In the genomic region with DNA sequence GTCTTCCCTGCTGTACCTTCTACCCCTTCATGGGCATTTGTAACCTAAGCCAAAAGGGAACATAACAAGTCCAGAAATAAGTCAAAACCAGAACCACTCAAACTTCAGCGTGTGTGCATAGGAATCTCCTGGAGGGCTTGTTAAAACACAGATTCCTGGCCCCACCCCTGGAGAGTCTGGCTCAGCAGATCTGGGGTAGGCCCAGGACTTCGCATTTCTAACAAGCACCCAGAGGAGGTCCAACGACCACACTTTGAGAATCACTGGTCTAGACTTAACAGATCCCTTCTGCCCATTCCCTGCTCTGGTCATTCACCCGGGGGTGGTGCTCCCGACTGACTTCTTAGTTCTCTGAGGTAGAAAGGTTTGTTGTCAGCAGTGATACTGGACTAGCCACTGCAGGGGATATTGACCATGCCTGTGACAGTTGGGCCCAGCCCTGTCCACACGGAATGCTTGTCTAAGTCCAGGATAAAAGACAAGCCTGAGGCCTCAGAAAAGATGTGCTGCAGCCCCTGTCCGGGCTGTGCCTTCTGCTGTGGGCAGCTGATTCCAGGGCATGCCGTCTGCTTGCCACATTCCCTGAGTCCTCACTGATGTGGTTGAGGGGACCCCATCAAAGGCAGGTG, we compare ENCODE assay signal across 16 cellular contexts.
DNase-seq lines count a peak whose midpoint lies in the region; ATAC-seq, FAIRE-seq and TF ChIP-seq lines count a peak whose summit lies in the region.
"Had no signal": no experiment of that assay in that cellular context is flagged by ENCODE, and none has a peak within 500 bp of the region (broad histone marks: within the 10 kb centered on the region; RNA-seq: fewer than 3 reads in every experiment).

No MANE protein-coding gene starts in this region.

- H2BK12ac ChIP-seq in neuronal stem cell (ENCODE audit: low read length): no peak overlapping the region

- H3K4me2 ChIP-seq in HepG2 (ENCODE audit: low read depth, low read length) (no peak overlapping the region), neuronal stem cell (ENCODE audit: insufficient read depth, low read length, poor library complexity, severe bottlenecking) (no peak overlapping the region)

- H3K4me3 ChIP-seq in HepG2 (replicated peaks in 1 of 3; ENCODE audit: insufficient read depth in 1 of 3, low read depth in 2 of 3, low read length in 3 of 3) (no peak overlapping the region), right lobe of liver (no peak overlapping the region), neuronal stem cell (ENCODE audit: low read length in 2 of 2) (no peak overlapping the region)
- H3K4me3 ChIP-seq: Peyer's patch, SJCRH30 had no signal

- H3K27me3 ChIP-seq in HepG2 (ENCODE audit: control insufficient read depth in 1 of 2, insufficient read depth in 2 of 2, low read length in 2 of 2) (no peaks in the 10 kb centered on the region), right lobe of liver (no peaks in the 10 kb centered on the region), neuronal stem cell (ENCODE audit: control insufficient read depth in 3 of 3, insufficient read depth in 3 of 3, low read depth in 1 of 3, low read length in 3 of 3) (no peaks in the 10 kb centered on the region)
- H3K27me3 ChIP-seq: Peyer's patch, SJCRH30 had no signal

- no peak for FAIRE-seq in HepG2 (lab: Jason Lieb, UNC)

- H3K9me3 ChIP-seq in HepG2 (ENCODE audit: low read length) (no peaks in the 10 kb centered on the region), right lobe of liver (no peaks in the 10 kb centered on the region), T-helper 17 cell (ENCODE audit: control insufficient read depth, low read length, poor library complexity, severe bottlenecking) (no peaks in the 10 kb centered on the region), neuronal stem cell (replicated peaks in 1 of 2; ENCODE audit: control insufficient read depth in 2 of 2, insufficient read depth in 1 of 2, low read depth in 1 of 2, low read length in 2 of 2) (no peaks in the 10 kb centered on the region)
- H3K9me3 ChIP-seq: Peyer's patch, SJCRH30 had no signal

- no peaks in the 10 kb centered on the region; the same call in 1 of the 2 replicates for H4K20me1 ChIP-seq in HepG2 (ENCODE audit: insufficient read depth, low read length)

- POLR2A ChIA-PET in HepG2 (lab: Yijun Ruan, JAX): interaction anchor here (1.0 to 2.7 kb wide), 5 partner anchors 8 to 67 kb away, joined by 3 to 41 read pairs (median 8); no protein-coding TSS in a partner anchor

- H2AK5ac ChIP-seq in neuronal stem cell (ENCODE audit: low read depth, low read length): no peak overlapping the region

- no peak overlapping the region for H3K4me3 Mint-ChIP-seq in T-helper 17 cell
- H3K4me3 Mint-ChIP-seq: IgD-negative memory B cell had no signal

- TF ChIP-seq POLR2A in HepG2 (IDR thresholded peaks at IDR 0.05; ENCODE audit: insufficient read depth in 1 of 2, low read depth in 2 of 2, low read length in 2 of 2) (no peak), right lobe of liver (IDR thresholded peaks at IDR 0.05) (no peak)

- TF ChIP-seq CTCF in HepG2 (CRISPR knock-in tag; IDR thresholded peaks at IDR 0.05) (no peak), right lobe of liver (IDR thresholded peaks at IDR 0.05) (no peak)

- H4K91ac ChIP-seq in neuronal stem cell (ENCODE audit: low read depth, low read length, poor library complexity): no peak overlapping the region

- H3K9ac ChIP-seq in HepG2 (ENCODE audit: insufficient read depth, low read depth, low read length) (no peak overlapping the region), neuronal stem cell (ENCODE audit: low read depth, low read length, poor library complexity) (peak overlapping the region; percentile 2)

- H3K36me3 ChIP-seq in HepG2 (replicated peaks in 1 of 2; ENCODE audit: control insufficient read depth in 1 of 2, insufficient read depth in 2 of 2, low read length in 2 of 2) (peaks cover 45 to 82% of the 10 kb centered on the region in 2 experiments), right lobe of liver (no peaks in the 10 kb centered on the region), neuronal stem cell (replicated peaks in 1 of 2; ENCODE audit: control insufficient read depth in 2 of 2, insufficient read depth in 2 of 2, low read length in 2 of 2) (peaks cover 0 to 1% of the 10 kb centered on the region in 2 donors)

- peaks cover 14% of the 10 kb centered on the region for H3K36me3 Mint-ChIP-seq in T-helper 17 cell (ENCODE audit: low read depth)

- no peak for TF ChIP-seq EP300 in HepG2 (IDR thresholded peaks at IDR 0.05; ENCODE audit: low read depth in 2 of 2, low read length in 2 of 2)
- TF ChIP-seq EP300 in HepG2 (CRISPR knock-in tag; IDR thresholded peaks at IDR 0.05; ENCODE audit: borderline replicate concordance): no peak

- H3K4me1 ChIP-seq in HepG2 (ENCODE audit: insufficient read depth, low read length) (peaks cover 48% of the 10 kb centered on the region), right lobe of liver (no peaks in the 10 kb centered on the region), neuronal stem cell (ENCODE audit: control insufficient read depth in 2 of 2, insufficient read depth in 1 of 2, low read depth in 1 of 2, low read length in 2 of 2) (no peaks in the 10 kb centered on the region)

- CTCF ChIA-PET in HepG2 (lab: Yijun Ruan, JAX; ENCODE audit: low intra/inter-chr PET ratio, low total read pairs): no interaction called here

- peaks cover 3% of the 10 kb centered on the region for H3K79me2 ChIP-seq in HepG2 (ENCODE audit: insufficient read depth, low read length)

- no peak overlapping the region for H2BK5ac ChIP-seq in neuronal stem cell (ENCODE audit: low read length)

- H3K27me3 Mint-ChIP-seq in T-helper 17 cell: no peaks in the 10 kb centered on the region
- H3K27me3 Mint-ChIP-seq: IgD-negative memory B cell had no signal

- H3K18ac ChIP-seq in neuronal stem cell (ENCODE audit: low read length): no peak overlapping the region

- no peak overlapping the region for H3K27ac ChIP-seq in HepG2 (ENCODE audit: extremely low read length, insufficient read depth, low read length)
- H3K27ac ChIP-seq in right lobe of liver: no peak overlapping the region
- no peak overlapping the region for H3K27ac ChIP-seq in neuronal stem cell (replicated peaks; ENCODE audit: low read length)
- H3K27ac ChIP-seq: Peyer's patch, SJCRH30 had no signal

- in situ Hi-C loops in HepG2 (cut with HindIII; ENCODE audit: extremely low pct_ligation_motif_present, low pct_unique_long_range_greater_than_20kb): no loop called here

- DNase-seq in HepG2 (ENCODE audit: low spot score) (no peak), right lobe of liver (no peak), T-helper 17 cell (no peak), neuronal stem cell (ENCODE audit: low spot score) (no peak), iPS-NIHi7 (ENCODE audit: extremely low spot score) (no peak)
- DNase-seq: DMS 273 treated with DMSO at 0.1 percent for 48 hours, GOT3, NCI-H1930, NCI-H2171, NCI-H446 treated with DMSO at 0.1 percent for 48 hours, NCI-H748 treated with DMSO at 0.1 percent for 48 hours, Peyer's patch, SJCRH30 had no signal

- H3K4me1 Mint-ChIP-seq in T-helper 17 cell: peaks cover 18% of the 10 kb centered on the region

- H3K27ac Mint-ChIP-seq in T-helper 17 cell: peak overlapping the region; percentile 4
- H3K27ac Mint-ChIP-seq: IgD-negative memory B cell had no signal

- no peak overlapping the region for H3K14ac ChIP-seq in neuronal stem cell (ENCODE audit: low read length)

- no peak overlapping the region for H3K23ac ChIP-seq in neuronal stem cell (ENCODE audit: low read depth, low read length, poor library complexity)

- H2AFZ ChIP-seq in HepG2 (ENCODE audit: low read length): no peak overlapping the region
- H2AFZ ChIP-seq in neuronal stem cell (ENCODE audit: low read length): no peak overlapping the region

- intact Hi-C loops in HepG2 (cut with micrococcal nuclease; ENCODE audit: unreplicated experiment) (no loop called here), right lobe of liver (cut with DNase I) (no loop called here)

- no peaks in the 10 kb centered on the region for H3K79me1 ChIP-seq in neuronal stem cell (ENCODE audit: low read depth, low read length)

- no peak overlapping the region for H4K8ac ChIP-seq in neuronal stem cell (ENCODE audit: low read depth, low read length)

- no peak for TF ChIP-seq RAD21 in HepG2 (CRISPR knock-in tag; IDR thresholded peaks at IDR 0.05)

- no peak overlapping the region for H2BK120ac ChIP-seq in neuronal stem cell (ENCODE audit: low read depth, low read length)

- BruUV-seq in HepG2 (replicated peaks; lab: Mats Ljungman, UMichigan): no TSS peak

- no peak overlapping the region for H2BK15ac ChIP-seq in neuronal stem cell (ENCODE audit: low read length)

- no peak overlapping the region for H3K4ac ChIP-seq in neuronal stem cell (ENCODE audit: low read length)

- no peak for ATAC-seq in HepG2
- no peak for ATAC-seq in right lobe of liver
- ATAC-seq in T-helper 17 cell: no peak
- ATAC-seq in HG02884 (IDR thresholded peaks at IDR 0.05; ENCODE audit: unreplicated experiment): no peak
- ATAC-seq in HG02970 (IDR thresholded peaks at IDR 0.05; ENCODE audit: low FRiP score, unreplicated experiment): no peak

- WGBS in HepG2 (ENCODE audit: low lambda C conversion rate): 94% methylated on average over 6 of the region's 8 CpGs
- 92% methylated on average over 2 of the region's 8 CpGs for WGBS in right lobe of liver (ENCODE audit: insufficient coverage, low coverage, low lambda C conversion rate, missing lambda C conversion rate)
- no CpG with 5 or more reads among the region's 8 CpGs for WGBS in neuronal stem cell (ENCODE audit: extremely low coverage in 2 of 2, insufficient read length in 2 of 2, insufficient replicate concordance in 1 of 2), 2 donors

TF ChIP-seq in HepG2, 621 proteins besides CTCF, POLR2A, EP300 and RAD21:
- TF ChIP-seq NR2C2 (CRISPR knock-in tag; IDR thresholded peaks at IDR 0.05; ENCODE audit: borderline replicate concordance) (no peak), MTA1 (CRISPR knock-in tag; IDR thresholded peaks at IDR 0.05; ENCODE audit: borderline replicate concordance) (0 out of 2 replicates have a peak, but pooled peaks have one; percentile 53), ZNF549 (CRISPR knock-in tag; IDR thresholded peaks at IDR 0.05) (no peak), ZNF556 (CRISPR knock-in tag; IDR thresholded peaks at IDR 0.05; ENCODE audit: borderline replicate concordance) (peak; percentile 81; the same call in 1 of the 2 replicates), DMAP1 (CRISPR knock-in tag; IDR thresholded peaks at IDR 0.05) (no peak), ZNF343 (CRISPR knock-in tag; IDR thresholded peaks at IDR 0.05) (0 out of 2 replicates have a peak, but pooled peaks have one; percentile 68), ATF7 (IDR thresholded peaks at IDR 0.05) (no peak), ATF7 (CRISPR knock-in tag; IDR thresholded peaks at IDR 0.05) (0 out of 2 replicates have a peak, but pooled peaks have one; percentile 31)
- TF ChIP-seq, protein P1, sequence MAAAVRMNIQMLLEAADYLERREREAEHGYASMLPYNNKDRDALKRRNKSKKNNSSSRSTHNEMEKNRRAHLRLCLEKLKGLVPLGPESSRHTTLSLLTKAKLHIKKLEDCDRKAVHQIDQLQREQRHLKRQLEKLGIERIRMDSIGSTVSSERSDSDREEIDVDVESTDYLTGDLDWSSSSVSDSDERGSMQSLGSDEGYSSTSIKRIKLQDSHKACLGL (CRISPR knock-in tag; IDR thresholded peaks at IDR 0.05): no peak
